18 cellular contexts compared by ENCODE assay signal in the genomic region with DNA sequence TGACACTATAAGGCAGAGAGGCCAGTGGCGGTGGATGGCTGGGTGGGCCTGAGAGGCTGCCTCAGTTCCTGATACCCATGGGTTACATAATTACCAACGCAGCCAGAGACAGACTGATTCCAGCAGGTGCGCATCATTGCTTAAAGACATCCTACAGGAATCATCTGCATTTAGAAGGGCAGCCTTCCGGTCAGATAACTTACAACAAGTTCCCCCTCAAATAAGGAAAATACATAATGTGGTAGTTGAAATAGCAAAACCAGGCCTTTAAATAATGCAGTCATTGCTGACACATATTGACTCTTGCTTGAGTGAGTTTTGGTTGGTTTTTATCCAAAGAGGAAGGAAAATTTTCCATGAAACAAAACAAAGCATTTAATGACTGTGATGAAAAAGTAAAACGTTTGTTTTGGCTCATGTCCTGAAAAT.
A peak's percentile ranks its signal among the peaks of the same experiment; 100 is the strongest.
DNase-seq lines count a peak whose midpoint lies in the region; ATAC-seq, FAIRE-seq and TF ChIP-seq lines count a peak whose summit lies in the region.
"Had no signal": no experiment of that assay in that cellular context is flagged by ENCODE, and none has a peak within 500 bp of the region (broad histone marks: within the 10 kb centered on the region; RNA-seq: fewer than 3 reads in every experiment).

No MANE protein-coding gene starts in this region.

- no TSS peak for BruUV-seq in PC-3 (replicated peaks; lab: Mats Ljungman, UMichigan)
- no TSS peak for BruUV-seq in endothelial cell of umbilical vein (replicated peaks; lab: Mats Ljungman, UMichigan)

- H3K36me3 Mint-ChIP-seq in naive thymus-derived CD4-positive, alpha-beta T cell: no peaks in the 10 kb centered on the region

- no peak overlapping the region for H2AK5ac ChIP-seq in mesenchymal stem cell (ENCODE audit: low read length, severe bottlenecking)

- peaks cover 0 to 6% (median 0%) of the 10 kb centered on the region in 5 donors for H3K27me3 Mint-ChIP-seq in naive thymus-derived CD4-positive, alpha-beta T cell

- no peak overlapping the region for H2BK12ac ChIP-seq in mesenchymal stem cell (ENCODE audit: low read length in 2 of 2)

- 0 out of 2 replicates have a peak, but pooled peaks have one; percentile 18 for ATAC-seq in PC-3
- ATAC-seq in GM18870 (IDR thresholded peaks at IDR 0.05; ENCODE audit: unreplicated experiment): no peak
- no peak for ATAC-seq in naive thymus-derived CD4-positive, alpha-beta T cell

- H2BK15ac ChIP-seq in mesenchymal stem cell (ENCODE audit: low read depth, poor library complexity, severe bottlenecking): no peak overlapping the region

- H3K4me2 ChIP-seq in PC-3 (ENCODE audit: low read length) (no peak overlapping the region), endothelial cell of umbilical vein (ENCODE audit: insufficient read depth, low read length) (peak overlapping the region; percentile 44), mesenchymal stem cell (ENCODE audit: low read length, poor library complexity, severe bottlenecking) (no peak overlapping the region)

- no peak overlapping the region for H2BK120ac ChIP-seq in mesenchymal stem cell (ENCODE audit: low read depth, low read length)

- H3K4me1 ChIP-seq in PC-3 (ENCODE audit: insufficient read depth, low read length): no peaks in the 10 kb centered on the region
- H3K4me1 ChIP-seq in endothelial cell of umbilical vein (ENCODE audit: control insufficient read depth, extremely low read depth, insufficient read depth, low read length): peaks cover 12% of the 10 kb centered on the region
- H3K4me1 ChIP-seq in mesenchymal stem cell (ENCODE audit: control insufficient read depth, insufficient read depth, low read depth, low read length): peaks cover 2% of the 10 kb centered on the region
- H3K4me1 ChIP-seq in naive thymus-derived CD4-positive, alpha-beta T cell (ENCODE audit: control insufficient read depth in 2 of 2, insufficient read depth in 2 of 2, low read length in 2 of 2): no peaks in the 10 kb centered on the region

- H3K27me3 ChIP-seq in PC-3 (ENCODE audit: low read length): no peaks in the 10 kb centered on the region
- no peaks in the 10 kb centered on the region for H3K27me3 ChIP-seq in endothelial cell of umbilical vein (ENCODE audit: control insufficient read depth in 2 of 2, insufficient read depth in 2 of 2, low read length in 2 of 2)
- H3K27me3 ChIP-seq in mesenchymal stem cell (ENCODE audit: control insufficient read depth in 1 of 2, insufficient read depth in 1 of 2, low read length in 2 of 2): no peaks in the 10 kb centered on the region
- H3K27me3 ChIP-seq in naive thymus-derived CD4-positive, alpha-beta T cell (ENCODE audit: control insufficient read depth in 2 of 2, insufficient read depth in 2 of 2, low read length in 2 of 2): no peaks in the 10 kb centered on the region

- H3K4me3 ChIP-seq in PC-3 (ENCODE audit: low read length): no peak overlapping the region
- H3K4me3 ChIP-seq in endothelial cell of umbilical vein (replicated peaks in 1 of 3; ENCODE audit: insufficient read depth in 1 of 3, low read depth in 1 of 3, low read length in 3 of 3): no peak overlapping the region
- no peak overlapping the region for H3K4me3 ChIP-seq in mesenchymal stem cell (ENCODE audit: insufficient read depth in 1 of 2, low read depth in 1 of 2, low read length in 2 of 2)
- H3K4me3 ChIP-seq in naive thymus-derived CD4-positive, alpha-beta T cell (ENCODE audit: low read length): no peak overlapping the region

- H4K20me1 ChIP-seq in PC-3 (ENCODE audit: low read length) (no peaks in the 10 kb centered on the region), endothelial cell of umbilical vein (replicated peaks; ENCODE audit: control insufficient read depth, extremely low read depth, insufficient read depth, low read length) (no peaks in the 10 kb centered on the region)

- intact Hi-C loops in PC-3 (cut with micrococcal nuclease) (loop anchor here (10.0 kb wide), 1 partner anchor 208 kb away; no protein-coding TSS in a partner anchor), endothelial cell of umbilical vein (cut with micrococcal nuclease) (loop anchor here (2.0 kb wide), 1 partner anchor 36 kb away; no protein-coding TSS in a partner anchor)
- intact Hi-C loops in naive thymus-derived CD4-positive, alpha-beta T cell (cut with micrococcal nuclease): no loop called here

- H3K4me3 Mint-ChIP-seq in naive thymus-derived CD4-positive, alpha-beta T cell: no peak overlapping the region

- H3F3A ChIP-seq in PC-3 (ENCODE audit: low read length, unreplicated experiment): no peaks in the 10 kb centered on the region

- H3K9me3 ChIP-seq in PC-3 (ENCODE audit: low read length) (no peaks in the 10 kb centered on the region), endothelial cell of umbilical vein (replicated peaks; ENCODE audit: control insufficient read depth, insufficient read depth, low read length) (no peaks in the 10 kb centered on the region), mesenchymal stem cell (ENCODE audit: control insufficient read depth, low read length) (no peaks in the 10 kb centered on the region)
- no peaks in the 10 kb centered on the region for H3K9me3 ChIP-seq in naive thymus-derived CD4-positive, alpha-beta T cell (ENCODE audit: control insufficient read depth in 2 of 3, low read length in 3 of 3)

- DNase-seq in D721Med (ENCODE audit: insufficient read length, low spot score): no peak
- peak; percentile 10 for DNase-seq in PC-3
- peak; percentile 88 for DNase-seq in endothelial cell of umbilical vein (ENCODE audit: low read depth, low spot score)
- no peak for DNase-seq in mesenchymal stem cell
- no peak for DNase-seq in GM10266 (ENCODE audit: extremely low spot score)
- no peak for DNase-seq in NCI-H1436 (lab: John Stamatoyannopoulos, UW)
- DNase-seq in naive thymus-derived CD4-positive, alpha-beta T cell: no peak
- DNase-seq: C1 segment of cervical spinal cord, GOT3, KBM-7, NCI-H187 treated with DMSO at 0.1 percent for 48 hours, NCI-H446, NCI-H774, SIG-M5 had no signal

- no peak overlapping the region for H3K14ac ChIP-seq in mesenchymal stem cell (ENCODE audit: low read length in 2 of 2)

- H2BK5ac ChIP-seq in mesenchymal stem cell (ENCODE audit: low read depth, low read length, poor library complexity, severe bottlenecking): no peak overlapping the region

- dilution Hi-C loops in endothelial cell of umbilical vein (cut with MboI; ENCODE audit: extremely low pct_ligation_motif_present, low sequenced_read_pairs): no loop called here

- H3K9me3 Mint-ChIP-seq in naive thymus-derived CD4-positive, alpha-beta T cell: no peaks in the 10 kb centered on the region

- no peak overlapping the region for H4K8ac ChIP-seq in mesenchymal stem cell (ENCODE audit: low read length)

- H3K18ac ChIP-seq in mesenchymal stem cell (ENCODE audit: low read depth in 1 of 2, low read length in 2 of 2): no peak overlapping the region

- no peak for TF ChIP-seq POLR2A in endothelial cell of umbilical vein (IDR thresholded peaks at IDR 0.05; ENCODE audit: low read depth, low read length)

- H2AFZ ChIP-seq in PC-3 (ENCODE audit: low read length) (no peak overlapping the region), endothelial cell of umbilical vein (ENCODE audit: low read depth, low read length) (peak overlapping the region; percentile 63), mesenchymal stem cell (ENCODE audit: low read depth, low read length) (no peak overlapping the region)

- 93% methylated on average over 3 of the region's 5 CpGs for WGBS in mesenchymal stem cell

- no peaks in the 10 kb centered on the region for H3K9me1 ChIP-seq in endothelial cell of umbilical vein (replicated peaks; ENCODE audit: control insufficient read depth, extremely low read depth, insufficient read depth, low read length)

- H3K27ac Mint-ChIP-seq in naive thymus-derived CD4-positive, alpha-beta T cell: no peak overlapping the region

- H3K27ac ChIP-seq in PC-3 (ENCODE audit: low read length) (no peak overlapping the region), endothelial cell of umbilical vein (ENCODE audit: insufficient read depth, low read depth, low read length) (peak overlapping the region; percentile 8), mesenchymal stem cell (ENCODE audit: low read length, poor library complexity, severe bottlenecking) (no peak overlapping the region)
- no peak overlapping the region for H3K27ac ChIP-seq in naive thymus-derived CD4-positive, alpha-beta T cell (ENCODE audit: low read depth, low read length)

- no peak overlapping the region for H4K91ac ChIP-seq in mesenchymal stem cell (ENCODE audit: low read length)

- no peaks in the 10 kb centered on the region for H3K36me3 ChIP-seq in PC-3 (ENCODE audit: low read depth, low read length)
- H3K36me3 ChIP-seq in endothelial cell of umbilical vein (ENCODE audit: control insufficient read depth in 2 of 2, extremely low read depth in 1 of 2, insufficient read depth in 2 of 2, low read length in 2 of 2): no peaks in the 10 kb centered on the region
- no peaks in the 10 kb centered on the region for H3K36me3 ChIP-seq in mesenchymal stem cell (ENCODE audit: control insufficient read depth in 1 of 2, insufficient read depth in 2 of 2, low read depth in 1 of 2, low read length in 2 of 2)
- no peaks in the 10 kb centered on the region for H3K36me3 ChIP-seq in naive thymus-derived CD4-positive, alpha-beta T cell (ENCODE audit: control insufficient read depth in 2 of 3, insufficient read depth in 3 of 3, low read length in 3 of 3)

- H3K79me2 ChIP-seq in PC-3 (ENCODE audit: low read length) (no peaks in the 10 kb centered on the region), endothelial cell of umbilical vein (ENCODE audit: control insufficient read depth, insufficient read depth, low read length) (no peaks in the 10 kb centered on the region)

- H3K4me1 Mint-ChIP-seq in naive thymus-derived CD4-positive, alpha-beta T cell: no peaks in the 10 kb centered on the region

- no peaks in the 10 kb centered on the region for H3K79me1 ChIP-seq in mesenchymal stem cell (replicated peaks; ENCODE audit: low read length, poor library complexity, severe bottlenecking)

- CTCF ChIA-PET in PC-3 (lab: Charles Lee): interaction anchor here (0.6 kb wide), 1 partner anchor 178 kb away, joined by 3 read pairs; no protein-coding TSS in a partner anchor
- CTCF ChIA-PET in endothelial cell of umbilical vein (lab: Charles Lee): no interaction called here
- CTCF ChIA-PET in naive thymus-derived CD4-positive, alpha-beta T cell (lab: Charles Lee): no interaction called here

- FAIRE-seq in D721Med (lab: Jason Lieb, UNC): peak; percentile 46
- FAIRE-seq in endothelial cell of umbilical vein (lab: Jason Lieb, UNC): peak; percentile 94
- FAIRE-seq: A204.1, GM12891, RCC 7860 had no signal

- no peak for TF ChIP-seq CTCF in D721Med (IDR thresholded peaks at IDR 0.05; ENCODE audit: insufficient read depth, missing control alignments)
- TF ChIP-seq CTCF in PC-3 (conservative IDR thresholded peaks at IDR 0.05; ENCODE audit: low read depth, low read length): no peak
- no peak for TF ChIP-seq CTCF in endothelial cell of umbilical vein (IDR thresholded peaks at IDR 0.05; ENCODE audit: extremely low read depth in 1 of 2, insufficient read depth in 1 of 2, low read depth in 1 of 2, low read length in 2 of 2)
- TF ChIP-seq CTCF in GM10266 (IDR thresholded peaks at IDR 0.05; ENCODE audit: control insufficient read depth, insufficient read depth, low read depth, missing control alignments): no peak

- H3K9me2 ChIP-seq in PC-3 (replicated peaks; ENCODE audit: low read length): no peaks in the 10 kb centered on the region

- POLR2A ChIA-PET in PC-3 (lab: Charles Lee; ENCODE audit: unreplicated experiment): no interaction called here
- POLR2A ChIA-PET in endothelial cell of umbilical vein (lab: Charles Lee): no interaction called here
- POLR2A ChIA-PET in naive thymus-derived CD4-positive, alpha-beta T cell (lab: Charles Lee): no interaction called here

- no peak overlapping the region for H3K4ac ChIP-seq in mesenchymal stem cell (ENCODE audit: low read depth in 1 of 2, low read length in 2 of 2)

- H3K9ac ChIP-seq in PC-3 (ENCODE audit: low read length): no peak overlapping the region
- no peak overlapping the region for H3K9ac ChIP-seq in endothelial cell of umbilical vein (replicated peaks; ENCODE audit: extremely low read depth, insufficient read depth, low read length)
- peak overlapping the region; percentile 18 for H3K9ac ChIP-seq in mesenchymal stem cell (ENCODE audit: low read length)

- H3K23ac ChIP-seq in mesenchymal stem cell (ENCODE audit: low read length in 2 of 2): no peak overlapping the region

Comparison
In these comparisons a context has a peak if more than half of its experiments do, and no peak if none do; other contexts are left out.
1. DNase-seq: peak in PC-3 (single experiment) and endothelial cell of umbilical vein (single experiment); none in D721Med (single experiment), mesenchymal stem cell (single experiment), GM10266 (single experiment), NCI-H1436 (single experiment) and naive thymus-derived CD4-positive, alpha-beta T cell (0 of 9).
2. intact Hi-C loops: an anchor here in PC-3 (10.0 kb wide) and endothelial cell of umbilical vein (2.0 kb wide); none called in naive thymus-derived CD4-positive, alpha-beta T cell.